Comparison of ENCODE assay signal across 14 cellular contexts in genomic region chr3:139830817-139831216, GRCh38.
A peak's percentile ranks its signal among the peaks of the same experiment; 100 is the strongest.
DNase-seq lines count a peak whose midpoint lies in the region; ATAC-seq, FAIRE-seq and TF ChIP-seq lines count a peak whose summit lies in the region.
"Had no signal": no experiment of that assay in that cellular context is flagged by ENCODE, and none has a peak within 500 bp of the region (broad histone marks: within the 10 kb centered on the region; RNA-seq: fewer than 3 reads in every experiment).

No MANE protein-coding gene starts in this region.

- DNase-seq in Ammon's horn (ENCODE audit: low spot score) (peak; percentile 60), NCI-H446 (lab: John Stamatoyannopoulos, UW) (peak; percentile 67 to 95), dorsolateral prefrontal cortex (peak; percentile 18 to 75 (median 60)), middle frontal gyrus (ENCODE audit: extremely low spot score, low spot score) (peak; percentile 44), cortex of kidney (lab: John Stamatoyannopoulos, UW) (no peak), HTR-8/SVneo (ENCODE audit: insufficient read length, low spot score) (no peak)
- DNase-seq: activated CD4-positive, alpha-beta T cell treated with anti-CD3 and anti-CD28 coated beads, Interleukin-2, amount 50 U/mL, for 4 hours; brain microvascular endothelial cell; Calu3; KBM-7 had no signal

- no peak overlapping the region for H3K4me3 ChIP-seq in dorsolateral prefrontal cortex
- H3K4me3 ChIP-seq: tibial nerve had no signal

- peak overlapping the region in 29 of 59 donors; percentile 7 to 72 (median 38) for H3K27ac ChIP-seq in dorsolateral prefrontal cortex
- H3K27ac ChIP-seq: brain microvascular endothelial cell, tibial nerve had no signal

- intact Hi-C loops in dorsolateral prefrontal cortex (cut with DNase I) = no loop called here

- no peaks in the 10 kb centered on the region for H3K27me3 ChIP-seq in dorsolateral prefrontal cortex
- H3K27me3 ChIP-seq: brain microvascular endothelial cell, tibial nerve had no signal

- no peak for ATAC-seq in HG03139 (IDR thresholded peaks at IDR 0.05; ENCODE audit: unreplicated experiment)
- ATAC-seq in HG03354 (IDR thresholded peaks at IDR 0.05; ENCODE audit: poor library complexity, severe bottlenecking, unreplicated experiment) = no peak
- ATAC-seq: left colon had no signal

- no peak for FAIRE-seq in HTR-8/SVneo (lab: Jason Lieb, UNC)

- TF ChIP-seq CTCF in dorsolateral prefrontal cortex (IDR thresholded peaks at IDR 0.05 in 54 of 56, conservative IDR thresholded peaks at IDR 0.05 in 2 of 56; ENCODE audit: low read depth in 1 of 56, partially characterized antibody in 56 of 56) = no peak

Comparison
In these comparisons a context has a peak if more than half of its experiments do, and no peak if none do; other contexts are left out.
1. DNase-seq: peak in Ammon's horn (single experiment), NCI-H446 (2 of 2), dorsolateral prefrontal cortex (10 of 10) and middle frontal gyrus (single experiment); none in cortex of kidney (single experiment) and HTR-8/SVneo (single experiment).